20 cellular contexts compared by ENCODE assay signal in the genomic region with DNA sequence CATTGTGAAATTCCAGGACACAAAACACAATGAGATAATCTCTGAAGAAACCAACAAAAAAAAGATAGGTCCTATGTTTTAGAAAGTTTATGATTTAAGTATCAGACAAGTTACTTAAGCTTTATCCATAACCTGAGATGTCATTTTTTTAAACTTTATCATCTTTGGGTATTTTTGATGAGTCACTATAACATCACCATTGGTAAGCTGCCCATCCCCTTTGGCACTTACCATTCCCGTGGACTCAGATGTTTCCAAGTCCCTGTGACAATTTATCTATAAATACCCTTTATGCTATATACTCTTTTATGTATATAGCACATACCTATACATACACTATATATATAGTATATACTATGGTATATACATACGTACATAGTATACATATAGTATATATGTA.
"Had no signal": no experiment of that assay in that cellular context is flagged by ENCODE, and none has a peak within 500 bp of the region (broad histone marks: within the 10 kb centered on the region; RNA-seq: fewer than 3 reads in every experiment).

No MANE protein-coding gene starts in this region.

- H3K27me3 ChIP-seq: body of pancreas, heart right ventricle, thyroid gland had no signal

- H3K36me3 ChIP-seq: heart right ventricle, thyroid gland had no signal

- ATAC-seq: activated CD8-positive, alpha-beta memory T cell treated with anti-CD3 and anti-CD28 coated beads, Interleukin-2, amount 10 ng/mL, durations not matched to agents 7 days and 5 days; body of pancreas; heart right ventricle; left ventricle myocardium superior had no signal

- DNase-seq: activated B cell treated with CpG ODN at 0.5 μM for 24 hours; activated CD4-positive, alpha-beta memory T cell treated with anti-CD3 and anti-CD28 coated beads, Interleukin-2, amount 10 ng/mL, durations not matched to agents 7 days and 5 days; activated CD4-positive, alpha-beta T cell treated with anti-CD3 and anti-CD28 coated beads for 48 hours; activated CD8-positive, alpha-beta memory T cell treated with anti-CD3 and anti-CD28 coated beads, Interleukin-2, amount 10 ng/mL, durations not matched to agents 7 days and 5 days; activated naive CD4-positive, alpha-beta T cell; activated naive CD8-positive, alpha-beta T cell treated with anti-CD3 and anti-CD28 coated beads for 36 hours; amniotic stem cell; body of pancreas; central memory CD4-positive, alpha-beta T cell; dorsolateral prefrontal cortex; heart right ventricle; kidney glomerular epithelial cell; left ventricle myocardium superior; occipital lobe; posterior cingulate gyrus; retina; stimulated activated CD8-positive, alpha-beta memory T cell treated with anti-CD3 and anti-CD28 coated beads, Interleukin-4, amount 100 ng/mL, for 48 hours; stimulated activated naive CD4-positive, alpha-beta T cell; T-helper 9 cell; thyroid gland had no signal

- H3K4me3 ChIP-seq: body of pancreas, dorsolateral prefrontal cortex, heart right ventricle, thyroid gland had no signal
